In genomic region chr21:39456665-39457064, GRCh38 we compare ENCODE assay signal across 15 cellular contexts. TPM values are rescaled to one million over a fixed set of nuclear protein-coding genes. Genes with fewer than 3 reads are reported as not detected.
DNase-seq lines count a peak whose midpoint lies in the region; ATAC-seq and TF ChIP-seq lines count a peak whose summit lies in the region.
"Had no signal": no experiment of that assay in that cellular context is flagged by ENCODE, and none has a peak within 500 bp of the region (broad histone marks: within the 10 kb centered on the region; RNA-seq: fewer than 3 reads in every experiment).

No MANE protein-coding gene starts in this region.

- DNase-seq in SK-N-SH (no peak), SW480 (ENCODE audit: low spot score) (peak; percentile 17), foreskin keratinocyte (peak in 1 of 2 donors; percentile 9), tibial artery (no peak), OCI-LY7 (ENCODE audit: low spot score) (no peak), activated gamma-delta T cell (lab: John Stamatoyannopoulos, UW) (no peak), SK-N-DZ (ENCODE audit: low spot score) (no peak)
- DNase-seq: activated CD4-positive, alpha-beta T cell treated with anti-CD3 and anti-CD28 coated beads, Interleukin-2, amount 50 U/mL, for 48 hours; activated naive CD4-positive, alpha-beta T cell treated with Interleukin-2 at 50 U/mL for 16 hours; islet precursor cell; natural killer cell; NCI-H774; spleen; transverse colon had no signal

- H3K4me2 ChIP-seq in SK-N-SH (no peak overlapping the region), OCI-LY7 (ENCODE audit: low read length) (no peak overlapping the region)

- no peaks in the 10 kb centered on the region for H3K9me3 ChIP-seq in SK-N-SH
- H3K9me3 ChIP-seq in tibial artery, result no peaks in the 10 kb centered on the region
- no peaks in the 10 kb centered on the region for H3K9me3 ChIP-seq in OCI-LY7 (ENCODE audit: low read length)
- H3K9me3 ChIP-seq: spleen, transverse colon had no signal

- BruUV-seq in OCI-LY7 (replicated peaks; lab: Mats Ljungman, UMichigan), result no TSS peak

- CTCF ChIA-PET in SK-N-SH (lab: Yijun Ruan, JAX), result no interaction called here
- CTCF ChIA-PET in OCI-LY7 (lab: Charles Lee; ENCODE audit: unreplicated experiment), result no interaction called here

- no peaks in the 10 kb centered on the region for H3F3A ChIP-seq in SK-N-SH (replicated peaks; ENCODE audit: insufficient read depth)

- no peak overlapping the region for H3K9ac ChIP-seq in SK-N-SH

- H3K79me2 ChIP-seq in SK-N-SH (ENCODE audit: insufficient read depth) (no peaks in the 10 kb centered on the region), OCI-LY7 (ENCODE audit: insufficient read depth, low read depth, low read length) (no peaks in the 10 kb centered on the region)

- no peaks in the 10 kb centered on the region for H3K36me3 ChIP-seq in SK-N-SH (replicated peaks in 1 of 2; ENCODE audit: control insufficient read depth in 1 of 2, insufficient read depth in 2 of 2, low read length in 1 of 2)
- H3K36me3 ChIP-seq in tibial artery, result no peaks in the 10 kb centered on the region
- H3K36me3 ChIP-seq in OCI-LY7 (ENCODE audit: insufficient read depth, low read length), result no peaks in the 10 kb centered on the region
- H3K36me3 ChIP-seq: spleen, transverse colon had no signal

- H3K27ac ChIP-seq in SK-N-SH (ENCODE audit: low read depth in 2 of 2, low read length in 1 of 2) (no peak overlapping the region), foreskin keratinocyte (no peak overlapping the region), tibial artery (peak overlapping the region; percentile 4 to 51), OCI-LY7 (ENCODE audit: low read depth, low read length, poor library complexity, severe bottlenecking) (no peak overlapping the region)
- H3K27ac ChIP-seq: spleen, transverse colon had no signal

- no peaks in the 10 kb centered on the region for H3K27me3 ChIP-seq in SK-N-SH (ENCODE audit: insufficient read depth)
- peaks cover 21% of the 10 kb centered on the region for H3K27me3 ChIP-seq in foreskin keratinocyte
- H3K27me3 ChIP-seq in tibial artery, result no peaks in the 10 kb centered on the region
- H3K27me3 ChIP-seq: transverse colon had no signal

- no peaks in the 10 kb centered on the region; a peak in 1 of 4 replicates for H3K4me1 ChIP-seq in SK-N-SH (ENCODE audit: control insufficient read depth in 1 of 2, insufficient read depth in 2 of 2, low read depth in 1 of 2, low read length in 1 of 2)
- H3K4me1 ChIP-seq in foreskin keratinocyte, result no peaks in the 10 kb centered on the region
- H3K4me1 ChIP-seq in tibial artery, result peaks cover 0 to 23% (median 5%) of the 10 kb centered on the region in 4 donors
- H3K4me1 ChIP-seq in OCI-LY7 (ENCODE audit: insufficient read depth, low read length, poor library complexity, severe bottlenecking), result peaks cover 10% of the 10 kb centered on the region
- H3K4me1 ChIP-seq: spleen, transverse colon had no signal

- no peak for TF ChIP-seq EP300 in SK-N-SH (IDR thresholded peaks at IDR 0.05; ENCODE audit: borderline replicate concordance in 1 of 2, low read depth in 1 of 2, low read length in 1 of 2)

- TF ChIP-seq CTCF in SK-N-SH (IDR thresholded peaks at IDR 0.05) (no peak; the same call in 1 of the 2 replicates), foreskin keratinocyte (conservative IDR thresholded peaks at IDR 0.05) (peak; percentile 40), tibial artery (IDR thresholded peaks at IDR 0.05) (peak; percentile 8 to 18), OCI-LY7 (conservative IDR thresholded peaks at IDR 0.05; ENCODE audit: low read length) (no peak; the same call in 1 of the 2 replicates)

- H3K9me2 ChIP-seq in SK-N-SH, result no peaks in the 10 kb centered on the region
- no peaks in the 10 kb centered on the region for H3K9me2 ChIP-seq in OCI-LY7 (ENCODE audit: insufficient read depth, low read length)

- no peak for TF ChIP-seq RAD21 in SK-N-SH (IDR thresholded peaks at IDR 0.05; ENCODE audit: low read length)

- peak; percentile 49; the same call in 1 of the 3 replicates for ATAC-seq in SK-N-SH treated with all-trans-retinoic acid at 6 μM for 48 hours
- ATAC-seq in foreskin keratinocyte, result peak; percentile 59
- ATAC-seq: natural killer cell had no signal

- 85% methylated on average over 3 of the region's 3 CpGs for WGBS in SK-N-SH (ENCODE audit: low lambda C conversion rate)

- H4K20me1 ChIP-seq in SK-N-SH (ENCODE audit: insufficient read depth) (no peaks in the 10 kb centered on the region), OCI-LY7 (ENCODE audit: insufficient read depth, low read length) (no peaks in the 10 kb centered on the region)

- POLR2A ChIA-PET in SK-N-SH (lab: Yijun Ruan, JAX) (no interaction called here), OCI-LY7 (lab: Charles Lee) (no interaction called here)

- H2AFZ ChIP-seq in SK-N-SH (ENCODE audit: low read depth) (no peak overlapping the region), OCI-LY7 (ENCODE audit: low read length) (no peak overlapping the region)

- intact Hi-C loops in tibial artery (cut with DNase I; ENCODE audit: low total_unique reads) (no loop called here), OCI-LY7 (cut with micrococcal nuclease; ENCODE audit: unreplicated experiment) (no loop called here)

- H3K4me3 ChIP-seq in SK-N-SH (ENCODE audit: low read depth in 2 of 2, low read length in 1 of 2) (no peak overlapping the region), tibial artery (peak overlapping the region in 1 of 2 donors; percentile 17), OCI-LY7 (ENCODE audit: low read depth, low read length, poor library complexity, severe bottlenecking) (no peak overlapping the region)
- H3K4me3 ChIP-seq: spleen, transverse colon had no signal

TF ChIP-seq in SK-N-SH treated with all-trans-retinoic acid at 6 μM for 48 hours, 23 proteins besides CTCF, POLR2A, EP300 and RAD21 (continues in another document):
- TF ChIP-seq ESRRG (CRISPR knock-in tag; IDR thresholded peaks at IDR 0.05) (no peak), PPARA (CRISPR knock-in tag; IDR thresholded peaks at IDR 0.05; ENCODE audit: borderline replicate concordance) (no peak), CREB5 (CRISPR knock-in tag; IDR thresholded peaks at IDR 0.05; ENCODE audit: low read depth) (no peak), ZNF70 (CRISPR knock-in tag; IDR thresholded peaks at IDR 0.05) (no peak), GLIS3 (CRISPR knock-in tag; IDR thresholded peaks at IDR 0.05) (no peak)

TF ChIP-seq in SK-N-SH, 30 proteins besides CTCF, POLR2A, EP300 and RAD21:
- TF ChIP-seq USF2 (IDR thresholded peaks at IDR 0.05; ENCODE audit: borderline replicate concordance, low read depth, low read length), result no peak
- no peak for TF ChIP-seq FOXJ3 (CRISPR knock-in tag; IDR thresholded peaks at IDR 0.05)
- TF ChIP-seq, protein P1, sequence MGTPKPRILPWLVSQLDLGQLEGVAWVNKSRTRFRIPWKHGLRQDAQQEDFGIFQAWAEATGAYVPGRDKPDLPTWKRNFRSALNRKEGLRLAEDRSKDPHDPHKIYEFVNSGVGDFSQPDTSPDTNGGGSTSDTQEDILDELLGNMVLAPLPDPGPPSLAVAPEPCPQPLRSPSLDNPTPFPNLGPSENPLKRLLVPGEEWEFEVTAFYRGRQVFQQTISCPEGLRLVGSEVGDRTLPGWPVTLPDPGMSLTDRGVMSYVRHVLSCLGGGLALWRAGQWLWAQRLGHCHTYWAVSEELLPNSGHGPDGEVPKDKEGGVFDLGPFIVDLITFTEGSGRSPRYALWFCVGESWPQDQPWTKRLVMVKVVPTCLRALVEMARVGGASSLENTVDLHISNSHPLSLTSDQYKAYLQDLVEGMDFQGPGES (IDR thresholded peaks at IDR 0.05; ENCODE audit: low read depth, low read length), result no peak
- TF ChIP-seq RXRA (IDR thresholded peaks at IDR 0.05; ENCODE audit: borderline replicate concordance, low read depth), result no peak
- TF ChIP-seq MAX (IDR thresholded peaks at IDR 0.05; ENCODE audit: low read depth), result no peak

RNA-seq across cellular contexts. Expression of gene SH3BGR, which starts 4.9 kb away (rescaled TPM):
- polyA plus RNA-seq in SK-N-SH (2012; rRNA removed) (1.1 and 2.5 TPM in 2 replicates), foreskin keratinocyte (0.80 and 1.1 TPM in 2 replicates)
- 2.8 and 4.2 TPM in 2 replicates for polyA plus RNA-seq in SK-N-SH (2012; cell fraction: cytosol; rRNA removed)
- polyA plus RNA-seq in SK-N-SH (2012; cell fraction: nucleus; rRNA removed), result 0.44 TPM in 1 of 2 replicates, not detected in the other
- total RNA-seq in foreskin keratinocyte (1.3 and 1.6 TPM in 2 replicates), OCI-LY7 (2022) (5.4 and 6.4 TPM in 2 replicates)
- 0.80 TPM in 1 of 2 replicates, not detected in the other for total RNA-seq in OCI-LY7 (2014; rRNA removed; shearing (Covaris generic))
- 0.98 and 2.0 TPM in 2 replicates for polyA plus RNA-seq in SK-N-DZ (2014; cell fraction: cytosol; rRNA removed)
- 2.7 and 4.6 TPM in 2 replicates for polyA plus RNA-seq in SK-N-DZ (2014; cell fraction: nucleus; rRNA removed)

RNA-seq across cellular contexts. Expression of gene LCA5L, which starts 11.1 kb away (rescaled TPM):
- polyA plus RNA-seq in SK-N-SH (2012; rRNA removed) (0.74 and 1.0 TPM in 2 replicates), foreskin keratinocyte (0.27 and 0.35 TPM in 2 replicates)
- polyA plus RNA-seq in SK-N-SH (2012; cell fraction: cytosol; rRNA removed), result 1.2 and 1.9 TPM in 2 replicates
- polyA plus RNA-seq in SK-N-SH (2012; cell fraction: nucleus; rRNA removed), result 0.96 and 2.5 TPM in 2 replicates
- total RNA-seq in foreskin keratinocyte (0.42 and 0.61 TPM in 2 replicates), OCI-LY7 (2022) (1.8 and 2.3 TPM in 2 replicates)
- total RNA-seq in OCI-LY7 (2014; rRNA removed; shearing (Covaris generic)), result 0.35 TPM in 1 of 2 replicates, not detected in the other
- 0.92 and 1.3 TPM in 2 replicates for polyA plus RNA-seq in SK-N-DZ (2014; cell fraction: cytosol; rRNA removed)
- polyA plus RNA-seq in SK-N-DZ (2014; cell fraction: nucleus; rRNA removed), result 0.13 and 0.76 TPM in 2 replicates

Comparison
In these comparisons a context has a peak if more than half of its experiments do, and no peak if none do; other contexts are left out.
1. H3K27ac ChIP-seq: peak in tibial artery (2 of 2); none in SK-N-SH (0 of 2), foreskin keratinocyte (single experiment) and OCI-LY7 (single experiment).
2. CTCF ChIP-seq: peak in foreskin keratinocyte (single experiment) and tibial artery (2 of 2); none in SK-N-SH (single experiment) and OCI-LY7 (single experiment).